Comparison of ENCODE assay signal across 1 cellular context in the genomic region with DNA sequence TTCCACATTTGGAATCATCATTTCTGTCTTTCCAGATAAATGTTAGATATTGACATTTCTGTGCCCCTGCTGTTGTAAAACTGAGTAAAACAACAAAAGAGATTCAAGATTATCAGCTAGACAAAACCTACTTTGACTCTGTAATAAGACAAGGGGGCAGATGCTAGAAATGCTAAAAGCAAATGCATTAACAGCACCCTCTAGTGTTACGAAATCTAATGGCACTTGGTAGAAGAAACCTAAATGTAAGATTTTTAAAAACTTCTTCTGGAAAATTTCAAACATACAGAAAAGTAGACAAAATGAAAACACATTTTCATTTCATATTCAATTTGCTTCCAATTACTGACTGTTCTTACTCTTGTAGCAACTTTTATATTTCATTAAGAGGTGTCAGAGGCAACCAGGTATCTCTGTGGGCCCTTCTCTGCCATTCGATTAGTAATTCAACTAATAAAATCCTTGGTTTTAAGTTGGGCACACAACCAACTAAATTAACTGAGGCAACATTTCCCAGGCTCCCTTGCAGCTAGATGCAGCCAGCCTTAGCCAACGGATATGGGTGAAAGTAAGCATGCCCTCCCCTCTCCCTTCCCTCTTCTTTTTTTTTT.
TF ChIP-seq lines count a peak whose summit lies in the region.

No MANE protein-coding gene starts in this region.

TF ChIP-seq in HepG2, 621 proteins besides CTCF, POLR2A, EP300 and RAD21 (continued from another document and continues in another):
- TF ChIP-seq, protein P1, sequence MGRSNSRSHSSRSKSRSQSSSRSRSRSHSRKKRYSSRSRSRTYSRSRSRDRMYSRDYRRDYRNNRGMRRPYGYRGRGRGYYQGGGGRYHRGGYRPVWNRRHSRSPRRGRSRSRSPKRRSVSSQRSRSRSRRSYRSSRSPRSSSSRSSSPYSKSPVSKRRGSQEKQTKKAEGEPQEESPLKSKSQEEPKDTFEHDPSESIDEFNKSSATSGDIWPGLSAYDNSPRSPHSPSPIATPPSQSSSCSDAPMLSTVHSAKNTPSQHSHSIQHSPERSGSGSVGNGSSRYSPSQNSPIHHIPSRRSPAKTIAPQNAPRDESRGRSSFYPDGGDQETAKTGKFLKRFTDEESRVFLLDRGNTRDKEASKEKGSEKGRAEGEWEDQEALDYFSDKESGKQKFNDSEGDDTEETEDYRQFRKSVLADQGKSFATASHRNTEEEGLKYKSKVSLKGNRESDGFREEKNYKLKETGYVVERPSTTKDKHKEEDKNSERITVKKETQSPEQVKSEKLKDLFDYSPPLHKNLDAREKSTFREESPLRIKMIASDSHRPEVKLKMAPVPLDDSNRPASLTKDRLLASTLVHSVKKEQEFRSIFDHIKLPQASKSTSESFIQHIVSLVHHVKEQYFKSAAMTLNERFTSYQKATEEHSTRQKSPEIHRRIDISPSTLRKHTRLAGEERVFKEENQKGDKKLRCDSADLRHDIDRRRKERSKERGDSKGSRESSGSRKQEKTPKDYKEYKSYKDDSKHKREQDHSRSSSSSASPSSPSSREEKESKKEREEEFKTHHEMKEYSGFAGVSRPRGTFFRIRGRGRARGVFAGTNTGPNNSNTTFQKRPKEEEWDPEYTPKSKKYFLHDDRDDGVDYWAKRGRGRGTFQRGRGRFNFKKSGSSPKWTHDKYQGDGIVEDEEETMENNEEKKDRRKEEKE (IDR thresholded peaks at IDR 0.05), result no peak
- TF ChIP-seq, protein P2, sequence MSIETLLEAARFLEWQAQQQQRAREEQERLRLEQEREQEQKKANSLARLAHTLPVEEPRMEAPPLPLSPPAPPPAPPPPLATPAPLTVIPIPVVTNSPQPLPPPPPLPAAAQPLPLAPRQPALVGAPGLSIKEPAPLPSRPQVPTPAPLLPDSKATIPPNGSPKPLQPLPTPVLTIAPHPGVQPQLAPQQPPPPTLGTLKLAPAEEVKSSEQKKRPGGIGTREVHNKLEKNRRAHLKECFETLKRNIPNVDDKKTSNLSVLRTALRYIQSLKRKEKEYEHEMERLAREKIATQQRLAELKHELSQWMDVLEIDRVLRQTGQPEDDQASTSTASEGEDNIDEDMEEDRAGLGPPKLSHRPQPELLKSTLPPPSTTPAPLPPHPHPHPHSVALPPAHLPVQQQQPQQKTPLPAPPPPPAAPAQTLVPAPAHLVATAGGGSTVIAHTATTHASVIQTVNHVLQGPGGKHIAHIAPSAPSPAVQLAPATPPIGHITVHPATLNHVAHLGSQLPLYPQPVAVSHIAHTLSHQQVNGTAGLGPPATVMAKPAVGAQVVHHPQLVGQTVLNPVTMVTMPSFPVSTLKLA (IDR thresholded peaks at IDR 0.05), result no peak
- TF ChIP-seq, protein P3, sequence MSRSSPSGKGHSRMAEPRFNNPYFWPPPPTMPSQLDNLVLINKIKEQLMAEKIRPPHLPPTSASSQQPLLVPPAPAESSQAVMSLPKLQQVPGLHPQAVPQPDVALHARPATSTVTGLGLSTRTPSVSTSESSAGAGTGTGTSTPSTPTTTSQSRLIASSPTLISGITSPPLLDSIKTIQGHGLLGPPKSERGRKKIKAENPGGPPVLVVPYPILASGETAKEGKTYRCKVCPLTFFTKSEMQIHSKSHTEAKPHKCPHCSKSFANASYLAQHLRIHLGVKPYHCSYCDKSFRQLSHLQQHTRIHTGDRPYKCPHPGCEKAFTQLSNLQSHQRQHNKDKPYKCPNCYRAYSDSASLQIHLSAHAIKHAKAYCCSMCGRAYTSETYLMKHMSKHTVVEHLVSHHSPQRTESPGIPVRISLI (CRISPR knock-in tag; IDR thresholded peaks at IDR 0.05; ENCODE audit: borderline replicate concordance), result peak; percentile 66; the same call in 1 of the 2 replicates
- no peak for TF ChIP-seq FOXC1 (CRISPR knock-in tag; IDR thresholded peaks at IDR 0.05; ENCODE audit: borderline replicate concordance)
- TF ChIP-seq, protein P4, sequence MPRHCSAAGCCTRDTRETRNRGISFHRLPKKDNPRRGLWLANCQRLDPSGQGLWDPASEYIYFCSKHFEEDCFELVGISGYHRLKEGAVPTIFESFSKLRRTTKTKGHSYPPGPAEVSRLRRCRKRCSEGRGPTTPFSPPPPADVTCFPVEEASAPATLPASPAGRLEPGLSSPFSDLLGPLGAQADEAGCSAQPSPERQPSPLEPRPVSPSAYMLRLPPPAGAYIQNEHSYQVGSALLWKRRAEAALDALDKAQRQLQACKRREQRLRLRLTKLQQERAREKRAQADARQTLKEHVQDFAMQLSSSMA (CRISPR knock-in tag; IDR thresholded peaks at IDR 0.05), result no peak
- TF ChIP-seq ESRRA (CRISPR knock-in tag; IDR thresholded peaks at IDR 0.05; ENCODE audit: low read depth), result no peak
- TF ChIP-seq ZNF792 (CRISPR knock-in tag; IDR thresholded peaks at IDR 0.05), result 0 out of 2 replicates have a peak, but pooled peaks have one; percentile 36
- TF ChIP-seq, protein P5, sequence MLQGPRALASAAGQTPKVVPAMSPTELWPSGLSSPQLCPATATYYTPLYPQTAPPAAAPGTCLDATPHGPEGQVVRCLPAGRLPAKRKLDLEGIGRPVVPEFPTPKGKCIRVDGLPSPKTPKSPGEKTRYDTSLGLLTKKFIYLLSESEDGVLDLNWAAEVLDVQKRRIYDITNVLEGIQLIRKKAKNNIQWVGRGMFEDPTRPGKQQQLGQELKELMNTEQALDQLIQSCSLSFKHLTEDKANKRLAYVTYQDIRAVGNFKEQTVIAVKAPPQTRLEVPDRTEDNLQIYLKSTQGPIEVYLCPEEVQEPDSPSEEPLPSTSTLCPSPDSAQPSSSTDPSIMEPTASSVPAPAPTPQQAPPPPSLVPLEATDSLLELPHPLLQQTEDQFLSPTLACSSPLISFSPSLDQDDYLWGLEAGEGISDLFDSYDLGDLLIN (CRISPR knock-in tag; IDR thresholded peaks at IDR 0.05; ENCODE audit: borderline replicate concordance), result no peak
- TF ChIP-seq ARID5B (CRISPR knock-in tag; IDR thresholded peaks at IDR 0.05), result peak; percentile 68
- TF ChIP-seq ZNF556 (CRISPR knock-in tag; IDR thresholded peaks at IDR 0.05; ENCODE audit: borderline replicate concordance), result no peak
- no peak for TF ChIP-seq ZNF513 (CRISPR knock-in tag; conservative IDR thresholded peaks at IDR 0.05)
- TF ChIP-seq, protein P6, sequence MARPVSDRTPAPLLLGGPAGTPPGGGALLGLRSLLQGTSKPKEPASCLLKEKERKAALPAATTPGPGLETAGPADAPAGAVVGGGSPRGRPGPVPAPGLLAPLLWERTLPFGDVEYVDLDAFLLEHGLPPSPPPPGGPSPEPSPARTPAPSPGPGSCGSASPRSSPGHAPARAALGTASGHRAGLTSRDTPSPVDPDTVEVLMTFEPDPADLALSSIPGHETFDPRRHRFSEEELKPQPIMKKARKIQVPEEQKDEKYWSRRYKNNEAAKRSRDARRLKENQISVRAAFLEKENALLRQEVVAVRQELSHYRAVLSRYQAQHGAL (CRISPR knock-in tag; IDR thresholded peaks at IDR 0.05; ENCODE audit: not compliant biosample characterization), result no peak
- TF ChIP-seq AKAP8 (CRISPR knock-in tag; IDR thresholded peaks at IDR 0.05), result no peak
- no peak for TF ChIP-seq NFIB (CRISPR knock-in tag; IDR thresholded peaks at IDR 0.05; ENCODE audit: borderline replicate concordance)
- TF ChIP-seq NCOA1 (CRISPR knock-in tag; IDR thresholded peaks at IDR 0.05), result no peak
- no peak for TF ChIP-seq U2AF1 (optimal IDR thresholded peaks at IDR 0.05; ENCODE audit: low read depth, low read length)
- no peak for TF ChIP-seq CENPBD1 (CRISPR knock-in tag; IDR thresholded peaks at IDR 0.05; ENCODE audit: borderline replicate concordance, low read depth)
- TF ChIP-seq, protein P7, sequence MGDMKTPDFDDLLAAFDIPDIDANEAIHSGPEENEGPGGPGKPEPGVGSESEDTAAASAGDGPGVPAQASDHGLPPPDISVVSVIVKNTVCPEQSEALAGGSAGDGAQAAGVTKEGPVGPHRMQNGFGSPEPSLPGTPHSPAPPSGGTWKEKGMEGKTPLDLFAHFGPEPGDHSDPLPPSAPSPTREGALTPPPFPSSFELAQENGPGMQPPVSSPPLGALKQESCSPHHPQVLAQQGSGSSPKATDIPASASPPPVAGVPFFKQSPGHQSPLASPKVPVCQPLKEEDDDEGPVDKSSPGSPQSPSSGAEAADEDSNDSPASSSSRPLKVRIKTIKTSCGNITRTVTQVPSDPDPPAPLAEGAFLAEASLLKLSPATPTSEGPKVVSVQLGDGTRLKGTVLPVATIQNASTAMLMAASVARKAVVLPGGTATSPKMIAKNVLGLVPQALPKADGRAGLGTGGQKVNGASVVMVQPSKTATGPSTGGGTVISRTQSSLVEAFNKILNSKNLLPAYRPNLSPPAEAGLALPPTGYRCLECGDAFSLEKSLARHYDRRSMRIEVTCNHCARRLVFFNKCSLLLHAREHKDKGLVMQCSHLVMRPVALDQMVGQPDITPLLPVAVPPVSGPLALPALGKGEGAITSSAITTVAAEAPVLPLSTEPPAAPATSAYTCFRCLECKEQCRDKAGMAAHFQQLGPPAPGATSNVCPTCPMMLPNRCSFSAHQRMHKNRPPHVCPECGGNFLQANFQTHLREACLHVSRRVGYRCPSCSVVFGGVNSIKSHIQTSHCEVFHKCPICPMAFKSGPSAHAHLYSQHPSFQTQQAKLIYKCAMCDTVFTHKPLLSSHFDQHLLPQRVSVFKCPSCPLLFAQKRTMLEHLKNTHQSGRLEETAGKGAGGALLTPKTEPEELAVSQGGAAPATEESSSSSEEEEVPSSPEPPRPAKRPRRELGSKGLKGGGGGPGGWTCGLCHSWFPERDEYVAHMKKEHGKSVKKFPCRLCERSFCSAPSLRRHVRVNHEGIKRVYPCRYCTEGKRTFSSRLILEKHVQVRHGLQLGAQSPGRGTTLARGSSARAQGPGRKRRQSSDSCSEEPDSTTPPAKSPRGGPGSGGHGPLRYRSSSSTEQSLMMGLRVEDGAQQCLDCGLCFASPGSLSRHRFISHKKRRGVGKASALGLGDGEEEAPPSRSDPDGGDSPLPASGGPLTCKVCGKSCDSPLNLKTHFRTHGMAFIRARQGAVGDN (CRISPR knock-in tag; IDR thresholded peaks at IDR 0.05), result no peak
- no peak for TF ChIP-seq ZSCAN30 (CRISPR knock-in tag; IDR thresholded peaks at IDR 0.05)
- TF ChIP-seq MXI1 (IDR thresholded peaks at IDR 0.05; ENCODE audit: borderline replicate concordance, low read depth, low read length), result no peak
- no peak for TF ChIP-seq NONO (IDR thresholded peaks at IDR 0.05)
- no peak for TF ChIP-seq NONO (CRISPR knock-in tag; conservative IDR thresholded peaks at IDR 0.05)
- TF ChIP-seq, protein P8, sequence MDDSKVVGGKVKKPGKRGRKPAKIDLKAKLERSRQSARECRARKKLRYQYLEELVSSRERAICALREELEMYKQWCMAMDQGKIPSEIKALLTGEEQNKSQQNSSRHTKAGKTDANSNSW (CRISPR knock-in tag; IDR thresholded peaks at IDR 0.05; ENCODE audit: borderline replicate concordance), result no peak
- TF ChIP-seq ZNF737 (CRISPR knock-in tag; IDR thresholded peaks at IDR 0.05; ENCODE audit: borderline replicate concordance), result no peak
- TF ChIP-seq PPARG (CRISPR knock-in tag; conservative IDR thresholded peaks at IDR 0.05), result 0 out of 2 replicates have a peak, but pooled peaks have one; percentile 50
